Comparison of ENCODE assay signal across 8 cellular contexts in genomic region chrX:46574337-46574940, GRCh38. TPM values are rescaled to one million over a fixed set of nuclear protein-coding genes. Genes with fewer than 3 reads are reported as not detected.
A peak's percentile ranks its signal among the peaks of the same experiment; 100 is the strongest.
DNase-seq lines count a peak whose midpoint lies in the region; ATAC-seq, FAIRE-seq and TF ChIP-seq lines count a peak whose summit lies in the region.

No MANE protein-coding gene starts in this region.

- H3K9me3 Mint-ChIP-seq in T-helper 1 cell treated with Interleukin-12 subunit alpha and Interleukin-12 subunit beta and Interleukin-4 antibody, amounts not matched to agents 30 μg/mL and 1 μg/mL, for 36 hours = no peaks in the 10 kb centered on the region
- no peaks in the 10 kb centered on the region for H3K9me3 Mint-ChIP-seq in central memory CD8-positive, alpha-beta T cell
- no peaks in the 10 kb centered on the region for H3K9me3 Mint-ChIP-seq in type B pancreatic cell

- ATAC-seq in HG02981 (IDR thresholded peaks at IDR 0.05; ENCODE audit: unreplicated experiment) = peak; percentile 9
- ATAC-seq in central memory CD8-positive, alpha-beta T cell (replicated peaks; ENCODE audit: extremely low read depth, poor library complexity, severe bottlenecking) = peak; percentile 20

- peak; percentile 9 for FAIRE-seq in GM12892 (lab: Jason Lieb, UNC)

- H3K27me3 Mint-ChIP-seq in T-helper 1 cell treated with Interleukin-12 subunit alpha and Interleukin-12 subunit beta and Interleukin-4 antibody, amounts not matched to agents 30 μg/mL and 1 μg/mL, for 36 hours (ENCODE audit: low read depth) = no peaks in the 10 kb centered on the region
- no peaks in the 10 kb centered on the region for H3K27me3 Mint-ChIP-seq in central memory CD8-positive, alpha-beta T cell
- peaks cover 30% of the 10 kb centered on the region for H3K27me3 Mint-ChIP-seq in type B pancreatic cell

- TF ChIP-seq POLR2A in GM12892 (IDR thresholded peaks at IDR 0.05; ENCODE audit: low read depth, low read length) = no peak

- peaks cover 12% of the 10 kb centered on the region for H3K36me3 Mint-ChIP-seq in T-helper 1 cell treated with Interleukin-12 subunit alpha and Interleukin-12 subunit beta and Interleukin-4 antibody, amounts not matched to agents 30 μg/mL and 1 μg/mL, for 36 hours (ENCODE audit: low read depth)
- peaks cover 8% of the 10 kb centered on the region for H3K36me3 Mint-ChIP-seq in central memory CD8-positive, alpha-beta T cell (ENCODE audit: insufficient read depth)
- no peaks in the 10 kb centered on the region for H3K36me3 Mint-ChIP-seq in type B pancreatic cell

- peak overlapping the region; percentile 45 for H3K27ac Mint-ChIP-seq in T-helper 1 cell treated with Interleukin-12 subunit alpha and Interleukin-12 subunit beta and Interleukin-4 antibody, amounts not matched to agents 30 μg/mL and 1 μg/mL, for 36 hours
- H3K27ac Mint-ChIP-seq in central memory CD8-positive, alpha-beta T cell (ENCODE audit: low read depth) = peak overlapping the region; percentile 86
- H3K27ac Mint-ChIP-seq in type B pancreatic cell = no peak overlapping the region

- peak overlapping the region; percentile 71 for H3K4me3 Mint-ChIP-seq in T-helper 1 cell treated with Interleukin-12 subunit alpha and Interleukin-12 subunit beta and Interleukin-4 antibody, amounts not matched to agents 30 μg/mL and 1 μg/mL, for 36 hours
- peak overlapping the region; percentile 83 for H3K4me3 Mint-ChIP-seq in central memory CD8-positive, alpha-beta T cell
- peak overlapping the region; percentile 79 for H3K4me3 Mint-ChIP-seq in type B pancreatic cell

- TF ChIP-seq CTCF in type B pancreatic cell (conservative IDR thresholded peaks at IDR 0.05) = peak; percentile 12

- peaks cover 35% of the 10 kb centered on the region for H3K4me1 Mint-ChIP-seq in T-helper 1 cell treated with Interleukin-12 subunit alpha and Interleukin-12 subunit beta and Interleukin-4 antibody, amounts not matched to agents 30 μg/mL and 1 μg/mL, for 36 hours (ENCODE audit: low read depth)
- peaks cover 33% of the 10 kb centered on the region for H3K4me1 Mint-ChIP-seq in central memory CD8-positive, alpha-beta T cell
- peaks cover 10% of the 10 kb centered on the region for H3K4me1 Mint-ChIP-seq in type B pancreatic cell (ENCODE audit: unreplicated experiment)

- no peak for DNase-seq in GM12892 (ENCODE audit: insufficient read length)
- peak; percentile 18 to 21 for DNase-seq in central memory CD8-positive, alpha-beta T cell (ENCODE audit: low spot score in 2 of 2)
- DNase-seq in lung microvascular endothelial cell (ENCODE audit: low read depth in 2 of 2) = peak; percentile 31 to 60
- peak; percentile 69 for DNase-seq in type B pancreatic cell (ENCODE audit: extremely low spot score, unreplicated experiment)
- DNase-seq in NCI-H2107 (lab: John Stamatoyannopoulos, UW) = no peak
- DNase-seq in iPS-NIHi11 (ENCODE audit: low spot score) = no peak

RNA-seq across cellular contexts. Expression of gene CHST7, which starts 0.9 kb away (rescaled TPM):
- polyA plus RNA-seq in GM12892 (2012; ENCODE audit: missing spikeins) = 2.3 TPM
- 24.2 and 34.5 TPM in 2 replicates for total RNA-seq in lung microvascular endothelial cell
- total RNA-seq in type B pancreatic cell (ENCODE audit: low replicate concordance) = 1.2 and 3.8 TPM in 2 replicates

RNA-seq across cellular contexts. Expression of gene ZNF674, which starts 29.2 kb away (rescaled TPM):
- 2.9 TPM for polyA plus RNA-seq in GM12892 (2012; ENCODE audit: missing spikeins)
- total RNA-seq in lung microvascular endothelial cell (3.1 and 4.0 TPM in 2 replicates), type B pancreatic cell (ENCODE audit: low replicate concordance) (3.5 and 4.3 TPM in 2 replicates)

Comparison
In these comparisons a context has a peak if more than half of its experiments do, and no peak if none do; other contexts are left out.
1. DNase-seq: peak in central memory CD8-positive, alpha-beta T cell (2 of 2), lung microvascular endothelial cell (2 of 2) and type B pancreatic cell (single experiment); none in GM12892 (single experiment), NCI-H2107 (single experiment) and iPS-NIHi11 (single experiment).
2. Peak in every context shown above with its lines, with median percentiles within 50 percentile points of each other: H3K4me3 Mint-ChIP-seq.